Comparison of ENCODE assay signal across 8 cellular contexts in the genomic region with DNA sequence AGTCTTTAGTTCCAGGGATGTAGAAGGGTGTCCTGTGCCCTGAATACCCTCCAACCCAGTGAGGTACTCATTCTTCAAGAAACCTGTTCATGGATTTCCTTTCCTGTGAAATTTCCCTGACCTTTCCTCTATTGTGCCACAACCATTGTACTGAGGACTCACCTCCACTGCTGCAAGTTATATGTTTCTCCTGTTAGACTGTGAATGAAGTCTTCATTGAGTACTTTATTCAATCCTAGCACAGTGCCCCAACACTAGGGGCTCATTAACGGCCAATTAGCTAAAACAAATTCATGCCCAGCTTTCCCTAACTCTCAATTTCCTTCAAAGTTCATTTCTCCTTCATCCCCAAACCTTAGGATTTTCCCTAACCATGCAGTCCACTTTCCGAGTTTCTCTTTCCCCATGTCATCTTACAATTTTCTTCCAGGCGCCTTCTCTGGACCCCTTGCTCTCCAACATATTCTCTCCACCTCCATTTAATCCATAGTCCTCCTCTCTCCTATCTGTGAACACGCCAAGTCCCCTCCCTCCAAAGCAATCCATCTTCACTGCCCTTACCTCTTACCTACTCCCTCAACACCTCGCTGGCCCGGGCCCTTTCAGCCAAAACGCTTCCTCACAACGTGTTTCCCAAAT. TPM values are rescaled to one million over a fixed set of nuclear protein-coding genes. Genes with fewer than 3 reads are reported as not detected.
DNase-seq lines count a peak whose midpoint lies in the region; ATAC-seq and TF ChIP-seq lines count a peak whose summit lies in the region.

No MANE protein-coding gene starts in this region.

- H2AFZ ChIP-seq in neuron (ENCODE audit: low read depth, low read length): no peak overlapping the region

- no peaks in the 10 kb centered on the region for H3K27me3 Mint-ChIP-seq in Calu3 (ENCODE audit: unreplicated experiment)
- no peaks in the 10 kb centered on the region for H3K27me3 Mint-ChIP-seq in effector memory CD8-positive, alpha-beta T cell

- CTCF ChIA-PET in Calu3 (lab: Charles Lee): no interaction called here

- H3K36me3 ChIP-seq in neuron (ENCODE audit: insufficient read depth, low read length): peaks cover 23% of the 10 kb centered on the region

- H3K4me3 ChIP-seq in neuron (ENCODE audit: low read length): peak overlapping the region; percentile 100

- no peaks in the 10 kb centered on the region for H3K9me3 Mint-ChIP-seq in Calu3 (ENCODE audit: low read depth, unreplicated experiment)
- no peaks in the 10 kb centered on the region for H3K9me3 Mint-ChIP-seq in effector memory CD8-positive, alpha-beta T cell

- peak overlapping the region; percentile 66 for H3K27ac Mint-ChIP-seq in Calu3 (ENCODE audit: unreplicated experiment)
- H3K27ac Mint-ChIP-seq in effector memory CD8-positive, alpha-beta T cell: peak overlapping the region; percentile 49 to 71

- intact Hi-C loops in Calu3 (cut with micrococcal nuclease; ENCODE audit: unreplicated experiment): loop anchor here (5.0 kb wide), 1 partner anchor 42 kb away; no protein-coding TSS in a partner anchor

- no peaks in the 10 kb centered on the region for H3K9me3 ChIP-seq in neuron (ENCODE audit: low read length)

- ATAC-seq in effector memory CD8-positive, alpha-beta T cell (replicated peaks): no peak
- ATAC-seq in GM18519 (IDR thresholded peaks at IDR 0.05; ENCODE audit: low FRiP score, unreplicated experiment) (no peak), HG03135 (IDR thresholded peaks at IDR 0.05; ENCODE audit: unreplicated experiment) (no peak), HG03025 (IDR thresholded peaks at IDR 0.05; ENCODE audit: low FRiP score, unreplicated experiment) (no peak)

- peaks cover 18% of the 10 kb centered on the region for H3K4me1 ChIP-seq in neuron (ENCODE audit: insufficient read depth, low read length)

- peak overlapping the region; percentile 89 for H3K4me3 Mint-ChIP-seq in Calu3 (ENCODE audit: low read depth, unreplicated experiment)
- H3K4me3 Mint-ChIP-seq in effector memory CD8-positive, alpha-beta T cell: peak overlapping the region; percentile 83 to 99

- no TSS peak for BruUV-seq in Calu3 (replicated peaks; lab: Mats Ljungman, UMichigan)

- no peak for TF ChIP-seq CTCF in Calu3 (IDR thresholded peaks at IDR 0.05; ENCODE audit: unreplicated experiment)

- no peaks in the 10 kb centered on the region for H3K27me3 ChIP-seq in neuron (ENCODE audit: insufficient read depth, low read length)

- peaks cover 63% of the 10 kb centered on the region for H3K36me3 Mint-ChIP-seq in Calu3 (ENCODE audit: insufficient read depth, unreplicated experiment)
- peaks cover 32% of the 10 kb centered on the region for H3K36me3 Mint-ChIP-seq in effector memory CD8-positive, alpha-beta T cell (ENCODE audit: insufficient read depth)

- H3K4me1 Mint-ChIP-seq in Calu3 (ENCODE audit: low read depth, unreplicated experiment): peaks cover 34% of the 10 kb centered on the region
- peaks cover 48 to 65% of the 10 kb centered on the region in 2 donors for H3K4me1 Mint-ChIP-seq in effector memory CD8-positive, alpha-beta T cell (ENCODE audit: low read depth in 2 of 2)

- DNase-seq in Calu3 (no peak), NCI-H748 (lab: John Stamatoyannopoulos, UW; ENCODE audit: unreplicated experiment) (peak; percentile 40), superior temporal gyrus (ENCODE audit: extremely low spot score) (no peak)
- no peak for DNase-seq in effector memory CD8-positive, alpha-beta T cell

RNA-seq across cellular contexts. Expression of gene TRIM33, which starts 1.3 kb away (rescaled TPM):
- total RNA-seq in Calu3 (2022): 42.0 and 46.8 TPM in 2 replicates
